In genomic region chr19:52923782-52924593, GRCh38 we compare ENCODE assay signal across 8 cellular contexts. TPM values are rescaled to one million over a fixed set of nuclear protein-coding genes. Genes with fewer than 3 reads are reported as not detected.
DNase-seq lines count a peak whose midpoint lies in the region; ATAC-seq and TF ChIP-seq lines count a peak whose summit lies in the region.

No MANE protein-coding gene starts in this region.

- no peaks in the 10 kb centered on the region for H4K20me1 ChIP-seq in H9 (ENCODE audit: control insufficient read depth, insufficient read depth, insufficient read length)

- no peaks in the 10 kb centered on the region for H3K4me1 ChIP-seq in H9 (ENCODE audit: insufficient read depth, low read length)

- H3K9me3 ChIP-seq in H9 (ENCODE audit: control insufficient read depth, low read depth, low read length) (no peaks in the 10 kb centered on the region), WERI-Rb-1 (ENCODE audit: severe bottlenecking) (no peaks in the 10 kb centered on the region)

- no peaks in the 10 kb centered on the region; the same call in 1 of the 2 replicates for H3K27me3 Mint-ChIP-seq in H9 (ENCODE audit: low read depth)

- H3K18ac ChIP-seq in H9 (ENCODE audit: insufficient read length, low read depth, low read length): no peak overlapping the region

- intact Hi-C loops in Right ventricle myocardium inferior (cut with DNase I): loop anchor here (2.0 kb wide), 1 partner anchor 39 kb away; the partner anchor contains the start of gene ZNF816

- peak; percentile 79 for DNase-seq in H9
- peak; percentile 77 for DNase-seq in WERI-Rb-1
- DNase-seq in Right ventricle myocardium inferior (ENCODE audit: missing footprints): peak; percentile 71
- DNase-seq in pons (ENCODE audit: low spot score): peak; percentile 44
- no peak for DNase-seq in NCI-H1105 (lab: John Stamatoyannopoulos, UW)
- DNase-seq in stimulated activated CD4-positive, alpha-beta T cell treated with anti-CD3 and anti-CD28 coated beads, Interleukin-1b, Interleukin-23, amount 100 ng/mL, for 48 hours: no peak
- DNase-seq in NCI-H748 treated with DMSO at 0.1 percent for 48 hours (lab: John Stamatoyannopoulos, UW): no peak

- no peak overlapping the region for H3K14ac ChIP-seq in H9 (ENCODE audit: insufficient read depth, low read length)

- H2BK5ac ChIP-seq in H9 (ENCODE audit: insufficient read length, low read length): no peak overlapping the region

- H3K4me3 ChIP-seq in WERI-Rb-1 (ENCODE audit: low read depth, low read length): 0 out of 2 replicates have a peak overlapping the region, but pooled peaks have one; percentile 90

- no peaks in the 10 kb centered on the region for H3K79me1 ChIP-seq in H9 (ENCODE audit: insufficient read depth, low read depth, low read length, poor library complexity, severe bottlenecking)

- H3K27ac ChIP-seq in 22Rv1: peak overlapping the region; percentile 98
- H3K27ac ChIP-seq in H9 (ENCODE audit: insufficient read length, low read depth, low read length): no peak overlapping the region
- H3K27ac ChIP-seq in WERI-Rb-1: peak overlapping the region; percentile 43

- H3K23ac ChIP-seq in H9 (ENCODE audit: insufficient read length, low read depth, low read length): no peak overlapping the region

- TF ChIP-seq CTCF in 22Rv1 (IDR thresholded peaks at IDR 0.05): no peak
- no peak for TF ChIP-seq CTCF in H9 (conservative IDR thresholded peaks at IDR 0.05)
- TF ChIP-seq CTCF in WERI-Rb-1 (IDR thresholded peaks at IDR 0.05; ENCODE audit: low read depth, low read length): no peak

- H3K4ac ChIP-seq in H9 (ENCODE audit: low read depth, low read length): no peak overlapping the region

- H4K5ac ChIP-seq in H9 (ENCODE audit: insufficient read length, low read depth, low read length): no peak overlapping the region

- no peak overlapping the region for H2BK20ac ChIP-seq in H9 (ENCODE audit: low read depth, low read length, poor library complexity, severe bottlenecking)

- H3T11ph ChIP-seq in H9 (ENCODE audit: low read length): no peak overlapping the region

- peak overlapping the region in 2 of 3 experiments; percentile 3 to 82; a peak in 1 of 7 replicates for H3K27ac Mint-ChIP-seq in H9

- no peak overlapping the region for H2BK120ac ChIP-seq in H9 (ENCODE audit: low read depth, low read length, poor library complexity, severe bottlenecking)

- H2AFZ ChIP-seq in H9 (ENCODE audit: low read length): no peak overlapping the region

- no peak overlapping the region for H2BK12ac ChIP-seq in H9 (ENCODE audit: insufficient read length, low read depth, low read length)

- H3K56ac ChIP-seq in H9 (ENCODE audit: insufficient read length, low read depth, low read length): no peak overlapping the region

- peaks cover 34% of the 10 kb centered on the region for H3K36me3 ChIP-seq in WERI-Rb-1

- H3K4me2 ChIP-seq in H9 (ENCODE audit: insufficient read depth, insufficient read length, low read length): peak overlapping the region; percentile 66

- no peak overlapping the region for H2AK5ac ChIP-seq in H9 (ENCODE audit: insufficient read length, low read length)

- H3K9me3 Mint-ChIP-seq in H9: no peaks in the 10 kb centered on the region; a peak in 1 of 5 replicates

- no CpG with 5 or more reads among the region's 18 CpGs for WGBS in H9 (ENCODE audit: extremely low coverage, insufficient read length, low lambda C conversion rate)

- no peak overlapping the region for H2BK15ac ChIP-seq in H9 (ENCODE audit: low read depth, low read length)

- peak; percentile 58 for ATAC-seq in Right ventricle myocardium inferior

- no peaks in the 10 kb centered on the region for H3K23me2 ChIP-seq in H9 (ENCODE audit: insufficient read length, low read depth, low read length, poor library complexity, severe bottlenecking)

- no peak overlapping the region for H4K8ac ChIP-seq in H9 (replicated peaks; ENCODE audit: insufficient read length, low read depth, low read length)

- peaks cover 22 to 42% (median 33%) of the 10 kb centered on the region in 3 experiments; a peak in 6 of 7 replicates for H3K36me3 Mint-ChIP-seq in H9 (ENCODE audit: insufficient read depth in 1 of 3, low read depth in 3 of 3)

- H3K27me3 ChIP-seq in H9 (ENCODE audit: insufficient read depth, low read length): no peaks in the 10 kb centered on the region
- H3K27me3 ChIP-seq in WERI-Rb-1 (ENCODE audit: insufficient read depth, low read depth, severe bottlenecking): no peaks in the 10 kb centered on the region

- peak overlapping the region; percentile 90 to 97 for H3K4me3 Mint-ChIP-seq in H9

- H3K9ac ChIP-seq in H9 (ENCODE audit: extremely low read depth, insufficient read length, low read length): no peak overlapping the region

- peaks cover 25% of the 10 kb centered on the region in 2 experiments for H3K4me1 Mint-ChIP-seq in H9

- H3K79me2 ChIP-seq in H9 (ENCODE audit: insufficient read depth, low read length): no peaks in the 10 kb centered on the region

- no peak overlapping the region for H4K91ac ChIP-seq in H9 (ENCODE audit: insufficient read length, low read depth, low read length)

RNA-seq across cellular contexts. Expression of gene ZNF888, which starts 0.8 kb away (rescaled TPM):
- 12.1 and 13.4 TPM in 2 replicates for total RNA-seq in H9 (2021)
- total RNA-seq in Right ventricle myocardium inferior: 1.3 TPM

RNA-seq across cellular contexts. Expression of gene ZNF320, which starts 26.6 kb away (rescaled TPM):
- total RNA-seq in H9 (2021) (20.2 and 26.1 TPM in 2 replicates), Right ventricle myocardium inferior (10.4 TPM)

RNA-seq across cellular contexts. Expression of gene ZNF816, which starts 38.7 kb away (rescaled TPM):
- 14.0 and 15.1 TPM in 2 replicates for total RNA-seq in H9 (2021)
- 4.4 TPM for total RNA-seq in Right ventricle myocardium inferior

Comparison
In these comparisons a context has a peak if more than half of its experiments do, and no peak if none do; other contexts are left out.
1. DNase-seq: peak in H9 (single experiment), WERI-Rb-1 (single experiment), Right ventricle myocardium inferior (single experiment) and pons (single experiment); none in NCI-H1105 (single experiment), stimulated activated CD4-positive, alpha-beta T cell treated with anti-CD3 and anti-CD28 coated beads, Interleukin-1b, Interleukin-23, amount 100 ng/mL, for 48 hours (single experiment) and NCI-H748 treated with DMSO at 0.1 percent for 48 hours (single experiment).